8 cellular contexts compared by ENCODE assay signal in the genomic region with DNA sequence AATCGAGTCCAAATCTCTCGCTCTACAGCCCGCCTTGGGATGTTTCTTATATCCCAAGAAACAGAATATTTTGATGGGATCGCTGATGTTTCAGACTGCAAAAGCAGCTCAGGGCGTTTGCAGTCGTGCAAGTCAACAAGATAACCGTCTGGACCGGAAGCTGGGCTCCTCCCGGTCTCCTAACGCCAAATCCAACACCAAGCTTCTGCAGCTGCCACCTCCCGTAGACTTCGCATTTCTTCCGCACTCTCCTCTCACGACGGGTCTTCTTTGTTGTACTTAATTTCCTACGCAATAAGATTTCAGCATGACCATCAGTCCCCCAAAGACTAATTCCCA. TPM values are rescaled to one million over a fixed set of nuclear protein-coding genes. Genes with fewer than 3 reads are reported as not detected.
DNase-seq lines count a peak whose midpoint lies in the region; ATAC-seq and TF ChIP-seq lines count a peak whose summit lies in the region.
"Not testable (repeated sequence)": the region's sequence is repeated elsewhere in the genome, so short reads cannot be mapped to it uniquely, and the experiment has no call there.

No MANE protein-coding gene starts in this region.

- H2BK20ac ChIP-seq in H9 (ENCODE audit: low read depth, low read length, poor library complexity, severe bottlenecking): not testable (repeated sequence)

- peak overlapping the region; percentile 100 for H3K4me3 Mint-ChIP-seq in H9

- H3K79me2 ChIP-seq in H9 (ENCODE audit: insufficient read depth, low read length): not testable (repeated sequence)
- H3K79me2 ChIP-seq in hepatocyte: peaks cover 28% of the 10 kb centered on the region

- H3K9me2 ChIP-seq in hepatocyte (replicated peaks; ENCODE audit: insufficient read depth): not testable (repeated sequence)

- H3K36me3 ChIP-seq in hepatocyte (replicated peaks; ENCODE audit: insufficient read depth, low read depth); neuron (ENCODE audit: insufficient read depth, low read length); transverse colon: not testable (repeated sequence)

- not testable (repeated sequence) for H3K4ac ChIP-seq in H9 (ENCODE audit: low read depth, low read length)

- H2AK5ac ChIP-seq in H9 (ENCODE audit: insufficient read length, low read length): not testable (repeated sequence)

- H3K4me2 ChIP-seq in H9 (ENCODE audit: insufficient read depth, insufficient read length, low read length) (peak overlapping the region; percentile 33), hepatocyte (peak overlapping the region; percentile 51)

- in situ Hi-C loops in transverse colon (cut with MboI; ENCODE audit: low pct_ligation_motif_present in 1 of 4, low pct_unique_long_range_greater_than_20kb in 1 of 4, low sequenced_read_pairs in 3 of 4): not testable (repeated sequence)

- ATAC-seq in GM18520 (IDR thresholded peaks at IDR 0.05; ENCODE audit: unreplicated experiment) (peak; percentile 14), HG03442 (IDR thresholded peaks at IDR 0.05; ENCODE audit: unreplicated experiment) (peak; percentile 25)

- H3K9ac ChIP-seq in H9 (ENCODE audit: extremely low read depth, insufficient read length, low read length): not testable (repeated sequence)

- not testable (repeated sequence) for H3T11ph ChIP-seq in H9 (ENCODE audit: low read length)

- H2BK15ac ChIP-seq in H9 (ENCODE audit: low read depth, low read length): not testable (repeated sequence)

- peaks cover 6 to 19% of the 10 kb centered on the region in 2 experiments for H3K4me1 Mint-ChIP-seq in H9

- not testable (repeated sequence) for H3K18ac ChIP-seq in H9 (ENCODE audit: insufficient read length, low read depth, low read length)

- no CpG with 5 or more reads among the region's 16 CpGs for WGBS in H9 (ENCODE audit: extremely low coverage, insufficient read length, low lambda C conversion rate)
- 0% methylated on average over 8 of the region's 16 CpGs for WGBS in hepatocyte (ENCODE audit: low lambda C conversion rate, missing lambda C conversion rate)
- WGBS in transverse colon (ENCODE audit: low coverage in 1 of 2), 2 donors: 4% methylated on average over 11 of the region's 16 CpGs; no CpG with 5 or more reads in 1 of the 2 donors

- not testable (repeated sequence) for H2AFZ ChIP-seq in H9 (ENCODE audit: low read length); hepatocyte; neuron (ENCODE audit: low read depth, low read length)

- intact Hi-C loops in transverse colon (cut with DNase I; ENCODE audit: low total_unique reads): not testable (repeated sequence)

- H2BK5ac ChIP-seq in H9 (ENCODE audit: insufficient read length, low read length): not testable (repeated sequence)

- not testable (repeated sequence) for H3K27ac ChIP-seq in H9 (ENCODE audit: insufficient read length, low read depth, low read length)
- H3K27ac ChIP-seq in VCaP: peak overlapping the region; percentile 63
- H3K27ac ChIP-seq in caudate nucleus (ENCODE audit: low read depth, low read length): peak overlapping the region; percentile 82
- H3K27ac ChIP-seq in hepatocyte: peak overlapping the region; percentile 95
- peak overlapping the region; percentile 77 to 85 (median 81) for H3K27ac ChIP-seq in transverse colon

- H3K36me3 Mint-ChIP-seq in H9 (ENCODE audit: insufficient read depth in 1 of 3, low read depth in 3 of 3): not testable (repeated sequence)

- not testable (repeated sequence) for H3K27me3 ChIP-seq in H9 (ENCODE audit: insufficient read depth, low read length); hepatocyte; neuron (ENCODE audit: insufficient read depth, low read length); transverse colon

- not testable (repeated sequence) for TF ChIP-seq CTCF in H9 (conservative IDR thresholded peaks at IDR 0.05); VCaP (conservative IDR thresholded peaks at IDR 0.05); hepatocyte (IDR thresholded peaks at IDR 0.05; ENCODE audit: poor library complexity); transverse colon (IDR thresholded peaks at IDR 0.05)

- not testable (repeated sequence) for H3K9me3 Mint-ChIP-seq in H9

- not testable (repeated sequence) for H4K20me1 ChIP-seq in H9 (ENCODE audit: control insufficient read depth, insufficient read depth, insufficient read length); hepatocyte (ENCODE audit: insufficient read depth, poor library complexity, severe bottlenecking)

- not testable (repeated sequence) for TF ChIP-seq EP300 in transverse colon (IDR thresholded peaks at IDR 0.05; ENCODE audit: low read depth)

- not testable (repeated sequence) for H3K14ac ChIP-seq in H9 (ENCODE audit: insufficient read depth, low read length)

- H2BK12ac ChIP-seq in H9 (ENCODE audit: insufficient read length, low read depth, low read length): not testable (repeated sequence)

- H2BK120ac ChIP-seq in H9 (ENCODE audit: low read depth, low read length, poor library complexity, severe bottlenecking): not testable (repeated sequence)

- H4K8ac ChIP-seq in H9 (replicated peaks; ENCODE audit: insufficient read length, low read depth, low read length): not testable (repeated sequence)

- H3K23ac ChIP-seq in H9 (ENCODE audit: insufficient read length, low read depth, low read length): not testable (repeated sequence)

- not testable (repeated sequence) for H4K5ac ChIP-seq in H9 (ENCODE audit: insufficient read length, low read depth, low read length)

- not testable (repeated sequence) for H4K91ac ChIP-seq in H9 (ENCODE audit: insufficient read length, low read depth, low read length)

- not testable (repeated sequence) for H3K9me3 ChIP-seq in H9 (ENCODE audit: control insufficient read depth, low read depth, low read length); hepatocyte (ENCODE audit: low read depth); neuron (ENCODE audit: low read length); transverse colon

- not testable (repeated sequence) for H3K56ac ChIP-seq in H9 (ENCODE audit: insufficient read length, low read depth, low read length)

- DNase-seq in H9: peak; percentile 44
- not testable (repeated sequence) for DNase-seq in caudate nucleus (lab: John Stamatoyannopoulos, UW)
- peak; percentile 37 for DNase-seq in hepatocyte (ENCODE audit: low spot score)
- DNase-seq in transverse colon: peak; percentile 65

- H3K79me1 ChIP-seq in H9 (ENCODE audit: insufficient read depth, low read depth, low read length, poor library complexity, severe bottlenecking): not testable (repeated sequence)

- not testable (repeated sequence) for TF ChIP-seq POLR2A in transverse colon (IDR thresholded peaks at IDR 0.05)

- H3K27me3 Mint-ChIP-seq in H9 (ENCODE audit: low read depth): not testable (repeated sequence)

- not testable (repeated sequence) for H3K23me2 ChIP-seq in H9 (ENCODE audit: insufficient read length, low read depth, low read length, poor library complexity, severe bottlenecking)

- H3K4me1 ChIP-seq in H9 (ENCODE audit: insufficient read depth, low read length); hepatocyte (ENCODE audit: insufficient read depth); neuron (ENCODE audit: insufficient read depth, low read length); transverse colon: not testable (repeated sequence)

- H3K27ac Mint-ChIP-seq in H9: not testable (repeated sequence)

- peak overlapping the region; percentile 39 for H3K4me3 ChIP-seq in hepatocyte
- H3K4me3 ChIP-seq in neuron (ENCODE audit: low read length): peak overlapping the region; percentile 61
- peak overlapping the region in 3 of 4 donors; percentile 40 to 84 (median 55) for H3K4me3 ChIP-seq in transverse colon

RNA-seq across cellular contexts. Expression of a gene that starts 0.6 kb away (rescaled TPM):
- total RNA-seq in H9 (2021): 94.2 and 94.4 TPM in 2 replicates
- total RNA-seq in hepatocyte: 4.7 and 4.9 TPM in 2 replicates
- 3.4 and 4.8 TPM in 2 replicates for polyA plus RNA-seq in hepatocyte
- total RNA-seq in transverse colon: 1 to 10 TPM in 3 of 4 donors, under 1 TPM in 1; 0.75 to 7.4 (median 2.2) TPM

RNA-seq across cellular contexts. Expression of a gene that starts 21.4 kb away (rescaled TPM):
- 0.50 and 0.57 TPM in 2 replicates for total RNA-seq in H9 (2021)
- total RNA-seq in hepatocyte: 1.8 and 3.2 TPM in 2 replicates
- polyA plus RNA-seq in hepatocyte: 0.54 and 0.99 TPM in 2 replicates
- total RNA-seq in transverse colon: 10 to 100 TPM in 2 of 4 donors, 1 to 10 TPM in 2; 6.7 to 18.7 (median 9.0) TPM

RNA-seq across cellular contexts. Expression of a gene that starts 26.8 kb away (rescaled TPM):
- total RNA-seq in H9 (2021) (23.9 and 24.2 TPM in 2 replicates), hepatocyte (2.0 and 5.2 TPM in 2 replicates), transverse colon (1 to 10 TPM in 2 of 4 donors, not detected in 2; 1.6 to 5.2 TPM)
- polyA plus RNA-seq in hepatocyte: 3.5 and 9.8 TPM in 2 replicates

Comparison
In these comparisons a context has a peak if more than half of its experiments do, and no peak if none do; other contexts are left out.
1. RNA of a gene that starts 0.6 kb away (total RNA-seq): 94.2 to 94.4 TPM in H9; 4.7 to 4.9 TPM in hepatocyte and 0.75 to 7.4 TPM in transverse colon; every median in the first group is over 10 times any median in the second.
2. Peak in every context shown above with its lines, with median percentiles within 50 percentile points of each other: H3K4me3 ChIP-seq.